In the genomic region with DNA sequence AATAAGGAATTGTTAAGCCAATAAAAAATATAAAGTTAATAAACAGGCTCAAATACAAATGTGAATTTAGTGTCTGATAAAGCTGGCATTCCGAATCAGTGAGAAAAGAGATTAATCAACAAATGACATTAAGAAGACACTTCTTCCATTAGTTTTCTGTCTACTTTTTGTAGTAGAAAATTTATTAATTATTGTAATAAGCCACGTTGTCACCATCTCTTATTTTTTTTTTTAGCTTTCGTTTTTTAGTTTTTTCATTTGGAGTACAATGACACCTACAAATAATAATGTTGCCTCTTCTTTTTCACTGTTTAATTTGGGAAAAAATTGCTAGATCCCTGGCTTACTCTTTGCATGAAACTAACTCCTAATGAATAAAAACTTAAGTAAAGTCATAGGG, we compare ENCODE assay signal across 6 cellular contexts. TPM values are rescaled to one million over a fixed set of nuclear protein-coding genes. Genes with fewer than 3 reads are reported as not detected.
"Had no signal": no experiment of that assay in that cellular context is flagged by ENCODE, and none has a peak within 500 bp of the region (broad histone marks: within the 10 kb centered on the region; RNA-seq: fewer than 3 reads in every experiment).

No MANE protein-coding gene starts in this region.

- FAIRE-seq: GM12878, GM12891, GM12892, GM18507 had no signal

- H3K4me3 ChIP-seq: GM12878 had no signal

- ATAC-seq: GM12878 had no signal

- DNase-seq: GDM1, GF-D8 had no signal

RNA-seq across cellular contexts. Expression of a gene that starts 46.8 kb away (rescaled TPM):
- total RNA-seq: GM12878 had no signal
